10 cellular contexts compared by ENCODE assay signal in genomic region chr11:12207384-12208150, GRCh38.
DNase-seq lines count a peak whose midpoint lies in the region; ATAC-seq and TF ChIP-seq lines count a peak whose summit lies in the region.
"Had no signal": no experiment of that assay in that cellular context is flagged by ENCODE, and none has a peak within 500 bp of the region (broad histone marks: within the 10 kb centered on the region; RNA-seq: fewer than 3 reads in every experiment).

No MANE protein-coding gene starts in this region.

- no peak overlapping the region for H3K27ac Mint-ChIP-seq in T-helper 2 cell treated with Interferon-gamma antibody and Interleukin-4, amounts not matched to agents 5 μg/mL and 100 μg/mL, for 36 hours
- H3K27ac Mint-ChIP-seq: GM23338 had no signal

- peak overlapping the region; percentile 20; the same call in 1 of the 2 replicates for H3K9ac ChIP-seq in GM23248

- no peaks in the 10 kb centered on the region for H3K9me3 ChIP-seq in GM23248 (ENCODE audit: low read depth)
- no peaks in the 10 kb centered on the region; the same call in 1 of the 2 replicates for H3K9me3 ChIP-seq in SJCRH30 (replicated peaks)

- no peak for TF ChIP-seq CTCF in fibroblast of mammary gland (conservative IDR thresholded peaks at IDR 0.05; ENCODE audit: control insufficient read depth, insufficient read depth, low read depth, low read length)

- peaks cover 17% of the 10 kb centered on the region for H3K9me3 Mint-ChIP-seq in T-helper 2 cell treated with Interferon-gamma antibody and Interleukin-4, amounts not matched to agents 5 μg/mL and 100 μg/mL, for 36 hours
- H3K9me3 Mint-ChIP-seq: GM23338 had no signal

- peaks cover 35% of the 10 kb centered on the region for H3K4me1 Mint-ChIP-seq in T-helper 2 cell treated with Interferon-gamma antibody and Interleukin-4, amounts not matched to agents 5 μg/mL and 100 μg/mL, for 36 hours (ENCODE audit: low read depth)
- H3K4me1 Mint-ChIP-seq: GM23338 had no signal

- peak overlapping the region; percentile 7 for H3K4me2 ChIP-seq in GM23248 (ENCODE audit: unreplicated experiment)
- H3K4me2 ChIP-seq: GM23338 had no signal

- H3K27ac ChIP-seq in GM23248 = peak overlapping the region; percentile 70
- no peak overlapping the region for H3K27ac ChIP-seq in SJCRH30

- in situ Hi-C loops in GM23248 (cut with MboI) = no loop called here

- H4K20me1 ChIP-seq in GM23248 (ENCODE audit: insufficient read depth) = no peaks in the 10 kb centered on the region

- WGBS in GM23248 (ENCODE audit: low coverage in 1 of 2, low lambda C conversion rate in 2 of 2, missing lambda C conversion rate in 2 of 2), 2 experiments = 74 to 76% methylated on average over 9 of the region's 9 CpGs

- H2AFZ ChIP-seq in GM23248 = no peak overlapping the region
- H2AFZ ChIP-seq: GM23338 had no signal

- peaks cover 34% of the 10 kb centered on the region for H3K4me1 ChIP-seq in GM23248 (ENCODE audit: insufficient read depth)
- H3K4me1 ChIP-seq in SJCRH30 = no peaks in the 10 kb centered on the region

- peaks cover 67% of the 10 kb centered on the region for H3F3A ChIP-seq in GM23248 (ENCODE audit: insufficient read depth)

- peaks cover 70% of the 10 kb centered on the region for H3K79me2 ChIP-seq in GM23248 (ENCODE audit: insufficient read depth)

- no peak overlapping the region for H3K4me3 Mint-ChIP-seq in T-helper 2 cell treated with Interferon-gamma antibody and Interleukin-4, amounts not matched to agents 5 μg/mL and 100 μg/mL, for 36 hours
- H3K4me3 Mint-ChIP-seq: GM23338 had no signal

- H3K36me3 Mint-ChIP-seq in T-helper 2 cell treated with Interferon-gamma antibody and Interleukin-4, amounts not matched to agents 5 μg/mL and 100 μg/mL, for 36 hours (ENCODE audit: low read depth) = peaks cover 75% of the 10 kb centered on the region

- H3K27me3 ChIP-seq in GM23248 (replicated peaks; ENCODE audit: insufficient read depth) (no peaks in the 10 kb centered on the region), SJCRH30 (no peaks in the 10 kb centered on the region)

- H3K36me3 ChIP-seq in GM23248 (ENCODE audit: low read depth) (peaks cover 41% of the 10 kb centered on the region), SJCRH30 (no peaks in the 10 kb centered on the region)

- no peak overlapping the region for H3K4me3 ChIP-seq in GM23248
- H3K4me3 ChIP-seq in fibroblast of mammary gland (ENCODE audit: control insufficient read depth, low read depth, low read length) = no peak overlapping the region
- no peak overlapping the region for H3K4me3 ChIP-seq in SJCRH30
- H3K4me3 ChIP-seq: GM23338 had no signal

- peak; percentile 66 for DNase-seq in GM23248
- DNase-seq in T-helper 2 cell treated with Interferon-gamma antibody and Interleukin-4, amounts not matched to agents 5 μg/mL and 100 μg/mL, for 36 hours (ENCODE audit: low spot score) = peak; percentile 79
- peak; percentile 90 for DNase-seq in fibroblast of mammary gland (ENCODE audit: low read depth)
- peak; percentile 45 to 51 (median 48) for DNase-seq in stimulated activated CD4-positive, alpha-beta T cell treated with anti-CD3 and anti-CD28 coated beads, TNF-alpha, amount 100 ng/mL, for 48 hours (ENCODE audit: low read depth in 3 of 3)
- DNase-seq in GM19238 (ENCODE audit: insufficient read length, low spot score) = no peak
- no peak for DNase-seq in KG1 (lab: John Stamatoyannopoulos, UW)
- no peak for DNase-seq in SJCRH30
- DNase-seq: mesendoderm had no signal

- H3K27me3 Mint-ChIP-seq in T-helper 2 cell treated with Interferon-gamma antibody and Interleukin-4, amounts not matched to agents 5 μg/mL and 100 μg/mL, for 36 hours (ENCODE audit: low read depth) = no peaks in the 10 kb centered on the region

- H3K9me2 ChIP-seq in GM23248 (ENCODE audit: insufficient read depth) = no peaks in the 10 kb centered on the region

- no peak for ATAC-seq in HG03342 (IDR thresholded peaks at IDR 0.05; ENCODE audit: unreplicated experiment)
- ATAC-seq: GM23338 had no signal

Comparison
In these comparisons a context has a peak if more than half of its experiments do, and no peak if none do; other contexts are left out.
1. DNase-seq: peak in GM23248 (single experiment), T-helper 2 cell treated with Interferon-gamma antibody and Interleukin-4, amounts not matched to agents 5 μg/mL and 100 μg/mL, for 36 hours (single experiment), fibroblast of mammary gland (single experiment) and stimulated activated CD4-positive, alpha-beta T cell treated with anti-CD3 and anti-CD28 coated beads, TNF-alpha, amount 100 ng/mL, for 48 hours (3 of 3); none in GM19238 (single experiment), KG1 (single experiment) and SJCRH30 (0 of 2).